ENCODE assay signal across 18 cellular contexts in genomic region chr16:2501938-2502900, GRCh38. TPM values are rescaled to one million over a fixed set of nuclear protein-coding genes. Genes with fewer than 3 reads are reported as not detected.
DNase-seq lines count a peak whose midpoint lies in the region; ATAC-seq and TF ChIP-seq lines count a peak whose summit lies in the region.
"Had no signal": no experiment of that assay in that cellular context is flagged by ENCODE, and none has a peak within 500 bp of the region (broad histone marks: within the 10 kb centered on the region; RNA-seq: fewer than 3 reads in every experiment).

No MANE protein-coding gene starts in this region.

- intact Hi-C loops in body of pancreas (cut with DNase I): no loop called here

- H3K27me3 ChIP-seq in body of pancreas (no peaks in the 10 kb centered on the region), tibial nerve (no peaks in the 10 kb centered on the region)
- H3K27me3 ChIP-seq: gastrocnemius medialis had no signal

- POLR2A ChIA-PET in activated naive CD8-positive, alpha-beta T cell treated with anti-CD3 and anti-CD28 coated beads, Interleukin-2, amount 10 ng/mL, durations not matched to agents 7 days and 5 days (lab: Charles Lee): interaction anchor here (0.6 to 1.0 kb wide), 2 partner anchors 14 to 35 kb away, joined by 3 read pairs; no protein-coding TSS in a partner anchor

- DNase-seq in activated naive CD8-positive, alpha-beta T cell treated with anti-CD3 and anti-CD28 coated beads, Interleukin-2, amount 10 ng/mL, durations not matched to agents 7 days and 5 days: no peak
- DNase-seq in activated naive CD8-positive, alpha-beta T cell treated with anti-CD3 and anti-CD28 coated beads, Interleukin-2, amount 50 U/mL, for 24 hours: no peak
- peak in 1 of 4 donors; percentile 17 for DNase-seq in body of pancreas
- DNase-seq in mesothelial cell of epicardium (ENCODE audit: low spot score in 2 of 2, unreplicated experiment in 2 of 2): no peak
- no peak for DNase-seq in tibial nerve (ENCODE audit: low spot score in 2 of 2)
- no peak for DNase-seq in central memory CD4-positive, alpha-beta T cell

- H3K9me3 Mint-ChIP-seq in activated naive CD8-positive, alpha-beta T cell treated with anti-CD3 and anti-CD28 coated beads, Interleukin-2, amount 10 ng/mL, durations not matched to agents 7 days and 5 days: no peaks in the 10 kb centered on the region
- H3K9me3 Mint-ChIP-seq in activated naive CD8-positive, alpha-beta T cell treated with anti-CD3 and anti-CD28 coated beads, Interleukin-2, amount 50 U/mL, for 24 hours: no peaks in the 10 kb centered on the region
- no peaks in the 10 kb centered on the region for H3K9me3 Mint-ChIP-seq in mesothelial cell of epicardium
- H3K9me3 Mint-ChIP-seq: CD8-positive, alpha-beta memory T cell; immature natural killer cell had no signal

- no peak overlapping the region for H3K4me3 ChIP-seq in body of pancreas
- peak overlapping the region in 1 of 4 donors; percentile 37 for H3K4me3 ChIP-seq in tibial nerve

- H3K9me3 ChIP-seq in body of pancreas: no peaks in the 10 kb centered on the region
- H3K9me3 ChIP-seq in tibial nerve: no peaks in the 10 kb centered on the region
- H3K9me3 ChIP-seq: gastrocnemius medialis had no signal

- peak overlapping the region; percentile 28 for H3K27ac Mint-ChIP-seq in activated naive CD8-positive, alpha-beta T cell treated with anti-CD3 and anti-CD28 coated beads, Interleukin-2, amount 10 ng/mL, durations not matched to agents 7 days and 5 days
- H3K27ac Mint-ChIP-seq in activated naive CD8-positive, alpha-beta T cell treated with anti-CD3 and anti-CD28 coated beads, Interleukin-2, amount 50 U/mL, for 24 hours: no peak overlapping the region
- peak overlapping the region; percentile 98 for H3K27ac Mint-ChIP-seq in mesothelial cell of epicardium
- H3K27ac Mint-ChIP-seq: activated CD8-positive, alpha-beta memory T cell treated with anti-CD3 and anti-CD28 coated beads, Interleukin-2, amount 10 ng/mL, durations not matched to agents 7 days and 5 days; immature natural killer cell had no signal

- TF ChIP-seq EP300 in tibial nerve (IDR thresholded peaks at IDR 0.05): no peak

- H3K4me1 Mint-ChIP-seq in activated naive CD8-positive, alpha-beta T cell treated with anti-CD3 and anti-CD28 coated beads, Interleukin-2, amount 10 ng/mL, durations not matched to agents 7 days and 5 days: peaks cover 1% of the 10 kb centered on the region
- H3K4me1 Mint-ChIP-seq in activated naive CD8-positive, alpha-beta T cell treated with anti-CD3 and anti-CD28 coated beads, Interleukin-2, amount 50 U/mL, for 24 hours: no peaks in the 10 kb centered on the region
- H3K4me1 Mint-ChIP-seq in mesothelial cell of epicardium: peaks cover 18% of the 10 kb centered on the region
- H3K4me1 Mint-ChIP-seq: CD8-positive, alpha-beta memory T cell had no signal

- H3K27me3 Mint-ChIP-seq in activated naive CD8-positive, alpha-beta T cell treated with anti-CD3 and anti-CD28 coated beads, Interleukin-2, amount 10 ng/mL, durations not matched to agents 7 days and 5 days: no peaks in the 10 kb centered on the region
- H3K27me3 Mint-ChIP-seq in activated naive CD8-positive, alpha-beta T cell treated with anti-CD3 and anti-CD28 coated beads, Interleukin-2, amount 50 U/mL, for 24 hours: no peaks in the 10 kb centered on the region
- H3K27me3 Mint-ChIP-seq in mesothelial cell of epicardium (ENCODE audit: low read depth): no peaks in the 10 kb centered on the region
- H3K27me3 Mint-ChIP-seq: activated CD8-positive, alpha-beta memory T cell treated with anti-CD3 and anti-CD28 coated beads, Interleukin-2, amount 10 ng/mL, durations not matched to agents 7 days and 5 days; CD8-positive, alpha-beta memory T cell had no signal

- no peak for ATAC-seq in activated naive CD8-positive, alpha-beta T cell treated with anti-CD3 and anti-CD28 coated beads, Interleukin-2, amount 10 ng/mL, durations not matched to agents 7 days and 5 days (ENCODE audit: low read depth)
- no peak for ATAC-seq in activated naive CD8-positive, alpha-beta T cell treated with anti-CD3 and anti-CD28 coated beads, Interleukin-2, amount 50 U/mL, for 24 hours
- no peak for ATAC-seq in body of pancreas
- ATAC-seq in HG03469 (IDR thresholded peaks at IDR 0.05; ENCODE audit: unreplicated experiment): no peak
- ATAC-seq in HG03457 (IDR thresholded peaks at IDR 0.05; ENCODE audit: unreplicated experiment): no peak

- H3K36me3 Mint-ChIP-seq in activated naive CD8-positive, alpha-beta T cell treated with anti-CD3 and anti-CD28 coated beads, Interleukin-2, amount 10 ng/mL, durations not matched to agents 7 days and 5 days: no peaks in the 10 kb centered on the region
- no peaks in the 10 kb centered on the region for H3K36me3 Mint-ChIP-seq in activated naive CD8-positive, alpha-beta T cell treated with anti-CD3 and anti-CD28 coated beads, Interleukin-2, amount 50 U/mL, for 24 hours (ENCODE audit: low read depth)
- peaks cover 5% of the 10 kb centered on the region for H3K36me3 Mint-ChIP-seq in mesothelial cell of epicardium

- TF ChIP-seq CTCF in body of pancreas (IDR thresholded peaks at IDR 0.05): no peak
- TF ChIP-seq CTCF in mesothelial cell of epicardium (IDR thresholded peaks at IDR 0.05; ENCODE audit: unreplicated experiment): no peak
- TF ChIP-seq CTCF in tibial nerve (IDR thresholded peaks at IDR 0.05): no peak

- H3K4me3 Mint-ChIP-seq in activated naive CD8-positive, alpha-beta T cell treated with anti-CD3 and anti-CD28 coated beads, Interleukin-2, amount 10 ng/mL, durations not matched to agents 7 days and 5 days: no peak overlapping the region
- H3K4me3 Mint-ChIP-seq in activated naive CD8-positive, alpha-beta T cell treated with anti-CD3 and anti-CD28 coated beads, Interleukin-2, amount 50 U/mL, for 24 hours: no peak overlapping the region
- peak overlapping the region; percentile 61 for H3K4me3 Mint-ChIP-seq in mesothelial cell of epicardium
- H3K4me3 Mint-ChIP-seq: activated CD8-positive, alpha-beta memory T cell treated with anti-CD3 and anti-CD28 coated beads, Interleukin-2, amount 10 ng/mL, durations not matched to agents 7 days and 5 days; CD8-positive, alpha-beta memory T cell; immature natural killer cell had no signal

- TF ChIP-seq POLR2A in body of pancreas (IDR thresholded peaks at IDR 0.05) (no peak), tibial nerve (IDR thresholded peaks at IDR 0.05) (no peak)

- H3K4me1 ChIP-seq in body of pancreas: peaks cover 56% of the 10 kb centered on the region
- peaks cover 0 to 39% (median 18%) of the 10 kb centered on the region in 4 donors for H3K4me1 ChIP-seq in tibial nerve

- H3K36me3 ChIP-seq in body of pancreas (replicated peaks in 1 of 2; ENCODE audit: insufficient read depth in 1 of 2, low read depth in 2 of 2) (no peaks in the 10 kb centered on the region), tibial nerve (peaks cover 0 to 28% (median 0%) of the 10 kb centered on the region in 3 donors)
- H3K36me3 ChIP-seq: gastrocnemius medialis had no signal

- H3K27ac ChIP-seq in body of pancreas: peak overlapping the region; percentile 55 to 77 (median 65)
- H3K27ac ChIP-seq in tibial nerve: peak overlapping the region in 3 of 4 donors; percentile 44 to 73 (median 71)
- H3K27ac ChIP-seq: gastrocnemius medialis had no signal

- WGBS in body of pancreas, 2 donors: 54 to 59% methylated on average over 4 to 18 of the region's 18 CpGs
- 63 to 64% methylated on average over 15 of the region's 18 CpGs for WGBS in tibial nerve, 2 donors

RNA-seq across cellular contexts. Expression of gene ATP6V0C, which starts 11.5 kb away (rescaled TPM):
- 100 to 1,000 TPM; 117 to 122 TPM for total RNA-seq in activated naive CD8-positive, alpha-beta T cell treated with anti-CD3 and anti-CD28 coated beads, Interleukin-2, amount 10 ng/mL, durations not matched to agents 7 days and 5 days
- 10 to 100 TPM; 33.5 to 38.9 TPM for total RNA-seq in body of pancreas
- 143 to 151 TPM (median 149 TPM) in 3 replicates for total RNA-seq in mesothelial cell of epicardium
- total RNA-seq in tibial nerve: 10 to 100 TPM; 48.1 to 73.0 (median 61.1) TPM

RNA-seq across cellular contexts. Expression of gene AMDHD2, which starts 18.0 kb away (rescaled TPM):
- total RNA-seq in activated naive CD8-positive, alpha-beta T cell treated with anti-CD3 and anti-CD28 coated beads, Interleukin-2, amount 10 ng/mL, durations not matched to agents 7 days and 5 days: 10 to 100 TPM; 74.0 to 75.4 TPM
- total RNA-seq in body of pancreas: 10 to 100 TPM; 13.7 to 33.6 TPM
- total RNA-seq in mesothelial cell of epicardium: 46.3 to 47.2 TPM (median 46.4 TPM) in 3 replicates
- 10 to 100 TPM; 40.4 to 64.5 (median 55.2) TPM for total RNA-seq in tibial nerve

RNA-seq across cellular contexts. Expression of gene TBC1D24, which starts 27.3 kb away (rescaled TPM):
- 10 to 100 TPM; 16.5 to 17.9 TPM for total RNA-seq in activated naive CD8-positive, alpha-beta T cell treated with anti-CD3 and anti-CD28 coated beads, Interleukin-2, amount 10 ng/mL, durations not matched to agents 7 days and 5 days
- total RNA-seq in body of pancreas (10 to 100 TPM; 18.7 to 30.0 TPM), mesothelial cell of epicardium (24.2 to 25.0 TPM (median 24.7 TPM) in 3 replicates), tibial nerve (10 to 100 TPM; 12.0 to 18.3 (median 16.3) TPM)

RNA-seq across cellular contexts. Expression of gene CEMP1, which starts 29.0 kb away (rescaled TPM):
- total RNA-seq in activated naive CD8-positive, alpha-beta T cell treated with anti-CD3 and anti-CD28 coated beads, Interleukin-2, amount 10 ng/mL, durations not matched to agents 7 days and 5 days: 1 to 10 TPM in 1 of 2 experiments, under 1 TPM in 1; 0.80 to 1.1 TPM
- total RNA-seq in body of pancreas (1 to 10 TPM in 1 of 2 donors, under 1 TPM in 1; 0.52 to 1.3 TPM), mesothelial cell of epicardium (0.75 to 1.7 TPM (median 1.1 TPM) in 3 replicates), tibial nerve (not detected)
- total RNA-seq: A673; activated CD8-positive, alpha-beta memory T cell treated with anti-CD3 and anti-CD28 coated beads, Interleukin-2, amount 10 ng/mL, durations not matched to agents 7 days and 5 days; bronchial epithelial cell; gastrocnemius medialis; LHCN-M2; PC-3; posterior vena cava; subcutaneous adipose tissue had no signal

RNA-seq across cellular contexts. Expression of gene NTN3, which starts 31.1 kb away (rescaled TPM):
- not detected for total RNA-seq in activated naive CD8-positive, alpha-beta T cell treated with anti-CD3 and anti-CD28 coated beads, Interleukin-2, amount 10 ng/mL, durations not matched to agents 7 days and 5 days
- total RNA-seq in body of pancreas (not detected), mesothelial cell of epicardium (17.4 to 17.9 TPM (median 17.5 TPM) in 3 replicates), tibial nerve (under 1 TPM in 1 of 4 donors, not detected in 3; 0.39 TPM)
- total RNA-seq: activated CD8-positive, alpha-beta memory T cell treated with anti-CD3 and anti-CD28 coated beads, Interleukin-2, amount 10 ng/mL, durations not matched to agents 7 days and 5 days; bronchial epithelial cell; CD8-positive, alpha-beta memory T cell; gastrocnemius medialis; PC-3; subcutaneous adipose tissue had no signal
